ENCODE assay signal across 21 cellular contexts in genomic region chrX:120260369-120260768, GRCh38. TPM values are rescaled to one million over a fixed set of nuclear protein-coding genes. Genes with fewer than 3 reads are reported as not detected.
DNase-seq lines count a peak whose midpoint lies in the region; ATAC-seq and TF ChIP-seq lines count a peak whose summit lies in the region.
"Had no signal": no experiment of that assay in that cellular context is flagged by ENCODE, and none has a peak within 500 bp of the region (broad histone marks: within the 10 kb centered on the region; RNA-seq: fewer than 3 reads in every experiment).

No MANE protein-coding gene starts in this region.

- H3K27me3 ChIP-seq in foreskin keratinocyte: no peaks in the 10 kb centered on the region
- no peaks in the 10 kb centered on the region for H3K27me3 ChIP-seq in uterus
- H3K27me3 ChIP-seq: BE2C, cardiac muscle cell, neural progenitor cell, Peyer's patch, testis had no signal

- H3K9me3 ChIP-seq in uterus: no peaks in the 10 kb centered on the region
- H3K9me3 ChIP-seq: BE2C, Peyer's patch, testis had no signal

- no peak overlapping the region for H3K4me3 ChIP-seq in uterus
- H3K4me3 ChIP-seq: cardiac muscle cell, dorsolateral prefrontal cortex, neural progenitor cell, Peyer's patch, testis had no signal

- intact Hi-C loops in uterus (cut with DNase I; ENCODE audit: low total_unique reads): no loop called here

- DNase-seq in DMS53 (lab: John Stamatoyannopoulos, UW) (peak; percentile 22), DMS53 treated with DMSO at 0.1 percent for 48 hours (lab: John Stamatoyannopoulos, UW; ENCODE audit: unreplicated experiment) (no peak), NCI-H128 (lab: John Stamatoyannopoulos, UW; ENCODE audit: unreplicated experiment) (peak; percentile 6), NCI-H526 treated with DMSO at 0.1 percent for 48 hours (lab: John Stamatoyannopoulos, UW) (peak; percentile 77), foreskin keratinocyte (peak; percentile 62 to 82), SW 1271 (lab: John Stamatoyannopoulos, UW) (no peak), uterus (no peak)
- DNase-seq: activated CD4-positive, alpha-beta T cell treated with anti-CD3 and anti-CD28 coated beads for 4 hours; BE2C; Calu3; dorsolateral prefrontal cortex; erythroblast; GOT3; NCI-H524; Peyer's patch; stimulated activated CD4-positive, alpha-beta T cell treated with anti-CD3 and anti-CD28 coated beads, Interleukin-12 subunit alpha, Interleukin-12 subunit beta, amount 100 ng/mL, for 4 hours; testis had no signal

- no peaks in the 10 kb centered on the region for H3K36me3 ChIP-seq in uterus
- H3K36me3 ChIP-seq: BE2C, cardiac muscle cell, neural progenitor cell, Peyer's patch had no signal

- no peak for TF ChIP-seq POLR2A in uterus (IDR thresholded peaks at IDR 0.05)

- peaks cover 14% of the 10 kb centered on the region for H3K4me1 ChIP-seq in foreskin keratinocyte
- no peaks in the 10 kb centered on the region for H3K4me1 ChIP-seq in uterus
- H3K4me1 ChIP-seq: BE2C, neural progenitor cell, Peyer's patch, testis had no signal

- peak; percentile 99 for ATAC-seq in foreskin keratinocyte
- ATAC-seq in GM19328 (IDR thresholded peaks at IDR 0.05; ENCODE audit: unreplicated experiment): no peak

- TF ChIP-seq CTCF in foreskin keratinocyte (conservative IDR thresholded peaks at IDR 0.05): no peak
- TF ChIP-seq CTCF in uterus (IDR thresholded peaks at IDR 0.05): no peak

- no peak overlapping the region for H3K27ac ChIP-seq in foreskin keratinocyte
- H3K27ac ChIP-seq in uterus: no peak overlapping the region
- H3K27ac ChIP-seq: 22Rv1, cardiac muscle cell, dorsolateral prefrontal cortex, neural progenitor cell, Peyer's patch, testis had no signal

RNA-seq across cellular contexts. Expression of gene ZBTB33, which starts 9.8 kb away (rescaled TPM):
- total RNA-seq in foreskin keratinocyte (15.9 and 16.2 TPM in 2 replicates), uterus (10 to 100 TPM in 3 of 4 donors, 1 to 10 TPM in 1; 7.6 to 32.4 (median 12.7) TPM)
- 3.8 and 4.2 TPM in 2 replicates for polyA plus RNA-seq in foreskin keratinocyte

RNA-seq across cellular contexts. Expression of gene TMEM255A, which starts 50.9 kb away (rescaled TPM):
- total RNA-seq in foreskin keratinocyte: 0.07 TPM in 1 of 2 replicates, not detected in the other
- polyA plus RNA-seq in foreskin keratinocyte: 0.04 TPM in 1 of 2 replicates, not detected in the other
- 1 to 10 TPM in 3 of 4 donors, under 1 TPM in 1; 0.51 to 5.7 (median 1.6) TPM for total RNA-seq in uterus
- total RNA-seq: Calu3 had no signal

Comparison
In these comparisons a context has a peak if more than half of its experiments do, and no peak if none do; other contexts are left out.
1. DNase-seq: peak in DMS53 (single experiment), NCI-H128 (single experiment), NCI-H526 treated with DMSO at 0.1 percent for 48 hours (single experiment) and foreskin keratinocyte (2 of 2); none in DMS53 treated with DMSO at 0.1 percent for 48 hours (single experiment), SW 1271 (0 of 2) and uterus (0 of 2).